16 cellular contexts compared by ENCODE assay signal in genomic region chr18:80070825-80071224, GRCh38. TPM values are rescaled to one million over a fixed set of nuclear protein-coding genes. Genes with fewer than 3 reads are reported as not detected.
A peak's percentile ranks its signal among the peaks of the same experiment; 100 is the strongest.
DNase-seq lines count a peak whose midpoint lies in the region; ATAC-seq and TF ChIP-seq lines count a peak whose summit lies in the region.
"Had no signal": no experiment of that assay in that cellular context is flagged by ENCODE, and none has a peak within 500 bp of the region (broad histone marks: within the 10 kb centered on the region; RNA-seq: fewer than 3 reads in every experiment).

No MANE protein-coding gene starts in this region.

- POLR2A ChIA-PET in T-cell (lab: Charles Lee): no interaction called here

- CTCF ChIA-PET in T-cell (lab: Charles Lee): interaction anchor here in 1 of 2 donors (0.8 kb wide), 1 partner anchor 40 kb away, joined by 3 read pairs; no protein-coding TSS in a partner anchor

- H3K9ac ChIP-seq in H9 (ENCODE audit: extremely low read depth, insufficient read length, low read length): no peak overlapping the region
- H3K9ac ChIP-seq in mesendoderm (ENCODE audit: low read length): no peak overlapping the region
- H3K9ac ChIP-seq: BLaER1, GM23248 had no signal

- H2AK5ac ChIP-seq in H9 (ENCODE audit: insufficient read length, low read length) (no peak overlapping the region), mesendoderm (ENCODE audit: low read length) (no peak overlapping the region)

- no peak for ATAC-seq in upper lobe of right lung
- ATAC-seq in T-cell (replicated peaks in 1 of 4): no peak
- ATAC-seq: CD8-positive, alpha-beta T cell had no signal

- no peaks in the 10 kb centered on the region for H3K9me3 ChIP-seq in H9 (ENCODE audit: control insufficient read depth, low read depth, low read length)
- H3K9me3 ChIP-seq in upper lobe of right lung: no peaks in the 10 kb centered on the region
- H3K9me3 ChIP-seq: BLaER1 had no signal

- H4K8ac ChIP-seq in H9 (replicated peaks; ENCODE audit: insufficient read length, low read depth, low read length) (no peak overlapping the region), mesendoderm (ENCODE audit: low read depth, low read length) (no peak overlapping the region)

- DNase-seq in ELR (ENCODE audit: low read depth) (peak; percentile 8), H9 (no peak), SK-MEL-5 (ENCODE audit: low read depth, low spot score) (peak; percentile 2), mesendoderm (peak; percentile 15), upper lobe of right lung (no peak), T-cell (no peak), GM10266 (ENCODE audit: extremely low spot score) (no peak)
- DNase-seq: 8988T; Calu3; CD8-positive, alpha-beta T cell; DMS79 treated with DMSO at 0.1 percent for 48 hours; GM23248 had no signal

- no peak overlapping the region for H2BK15ac ChIP-seq in H9 (ENCODE audit: low read depth, low read length)
- H2BK15ac ChIP-seq in mesendoderm (replicated peaks; ENCODE audit: low read depth): no peak overlapping the region

- H2AFZ ChIP-seq in H9 (ENCODE audit: low read length): no peak overlapping the region
- H2AFZ ChIP-seq: GM23248 had no signal

- no peak overlapping the region for H3K4me3 ChIP-seq in mesendoderm (ENCODE audit: low read length)
- no peak overlapping the region for H3K4me3 ChIP-seq in upper lobe of right lung
- H3K4me3 ChIP-seq: BLaER1, GM23248, HAP-1 had no signal

- peaks cover 7 to 14% (median 8%) of the 10 kb centered on the region in 3 experiments; a peak in 6 of 7 replicates for H3K36me3 Mint-ChIP-seq in H9 (ENCODE audit: insufficient read depth in 1 of 3, low read depth in 3 of 3)
- no peaks in the 10 kb centered on the region for H3K36me3 Mint-ChIP-seq in T-cell
- H3K36me3 Mint-ChIP-seq: CD14-positive monocyte; CD8-positive, alpha-beta T cell had no signal

- no peaks in the 10 kb centered on the region for H3K79me1 ChIP-seq in H9 (ENCODE audit: insufficient read depth, low read depth, low read length, poor library complexity, severe bottlenecking)
- H3K79me1 ChIP-seq in mesendoderm (ENCODE audit: low read length): no peaks in the 10 kb centered on the region

- H3K36me3 ChIP-seq in mesendoderm (ENCODE audit: control insufficient read depth, insufficient read depth, low read length) (no peaks in the 10 kb centered on the region), upper lobe of right lung (no peaks in the 10 kb centered on the region)

- no peaks in the 10 kb centered on the region for H3K23me2 ChIP-seq in H9 (ENCODE audit: insufficient read length, low read depth, low read length, poor library complexity, severe bottlenecking)

- H2BK20ac ChIP-seq in H9 (ENCODE audit: low read depth, low read length, poor library complexity, severe bottlenecking): no peak overlapping the region

- TF ChIP-seq CTCF in H9 (conservative IDR thresholded peaks at IDR 0.05) (peak; percentile 23; the same call in 1 of the 3 replicates), upper lobe of right lung (IDR thresholded peaks at IDR 0.05) (no peak), GM10266 (IDR thresholded peaks at IDR 0.05; ENCODE audit: control insufficient read depth, insufficient read depth, low read depth, missing control alignments) (no peak)

- H3K18ac ChIP-seq in H9 (ENCODE audit: insufficient read length, low read depth, low read length): no peak overlapping the region
- no peak overlapping the region for H3K18ac ChIP-seq in mesendoderm (ENCODE audit: low read length)

- H2BK5ac ChIP-seq in H9 (ENCODE audit: insufficient read length, low read length) (no peak overlapping the region), mesendoderm (ENCODE audit: low read length) (no peak overlapping the region)

- WGBS in H9 (ENCODE audit: extremely low coverage, insufficient read length, low lambda C conversion rate): no CpG with 5 or more reads among the region's 4 CpGs
- WGBS in mesendoderm (ENCODE audit: extremely low coverage, insufficient coverage, low lambda C conversion rate): no CpG with 5 or more reads among the region's 4 CpGs

- in situ Hi-C loops in SK-MEL-5 (cut with HindIII; ENCODE audit: low pct_unique_long_range_greater_than_20kb, low sequenced_read_pairs): no loop called here

- H3K56ac ChIP-seq in H9 (ENCODE audit: insufficient read length, low read depth, low read length): no peak overlapping the region
- no peak overlapping the region for H3K56ac ChIP-seq in mesendoderm (ENCODE audit: low read length)

- H3K14ac ChIP-seq in H9 (ENCODE audit: insufficient read depth, low read length): no peak overlapping the region

- no peaks in the 10 kb centered on the region for H3K79me2 ChIP-seq in H9 (ENCODE audit: insufficient read depth, low read length)
- H3K79me2 ChIP-seq in mesendoderm (ENCODE audit: control insufficient read depth, insufficient read depth, low read length): no peaks in the 10 kb centered on the region

- no peaks in the 10 kb centered on the region for H3K27me3 Mint-ChIP-seq in H9 (ENCODE audit: low read depth)
- H3K27me3 Mint-ChIP-seq in T-cell: peaks cover 0 to 3% of the 10 kb centered on the region in 2 donors

- H3K27ac Mint-ChIP-seq in H9: no peak overlapping the region
- H3K27ac Mint-ChIP-seq in T-cell: no peak overlapping the region
- H3K27ac Mint-ChIP-seq: CD14-positive monocyte; CD8-positive, alpha-beta T cell had no signal

- no peak overlapping the region for H2BK12ac ChIP-seq in H9 (ENCODE audit: insufficient read length, low read depth, low read length)

- intact Hi-C loops in upper lobe of right lung (cut with DNase I): no loop called here

- H3K4me2 ChIP-seq in H9 (ENCODE audit: insufficient read depth, insufficient read length, low read length) (no peak overlapping the region), mesendoderm (ENCODE audit: low read length) (no peak overlapping the region)
- H3K4me2 ChIP-seq: BLaER1 had no signal

- H4K20me1 ChIP-seq in H9 (ENCODE audit: control insufficient read depth, insufficient read depth, insufficient read length): no peaks in the 10 kb centered on the region
- H4K20me1 ChIP-seq: BLaER1 had no signal

- H3K9me3 Mint-ChIP-seq in H9 (peaks cover 12 to 13% of the 10 kb centered on the region in 2 experiments), T-cell (no peaks in the 10 kb centered on the region)
- H3K9me3 Mint-ChIP-seq: CD8-positive, alpha-beta T cell had no signal

- H3K27ac ChIP-seq in H9 (ENCODE audit: insufficient read length, low read depth, low read length): no peak overlapping the region
- H3K27ac ChIP-seq in mesendoderm (ENCODE audit: low read depth, low read length): no peak overlapping the region
- H3K27ac ChIP-seq in upper lobe of right lung: no peak overlapping the region
- H3K27ac ChIP-seq: BLaER1, GM23248, HL-60 had no signal

- no peaks in the 10 kb centered on the region for H3K27me3 ChIP-seq in H9 (ENCODE audit: insufficient read depth, low read length)
- H3K27me3 ChIP-seq in mesendoderm (ENCODE audit: insufficient read depth, low read length, poor library complexity): no peaks in the 10 kb centered on the region
- no peaks in the 10 kb centered on the region for H3K27me3 ChIP-seq in upper lobe of right lung
- H3K27me3 ChIP-seq: BLaER1 had no signal

- H3T11ph ChIP-seq in H9 (ENCODE audit: low read length): no peak overlapping the region

- H3K23ac ChIP-seq in H9 (ENCODE audit: insufficient read length, low read depth, low read length) (no peak overlapping the region), mesendoderm (ENCODE audit: low read length) (no peak overlapping the region)

- H3K4me1 ChIP-seq in H9 (ENCODE audit: insufficient read depth, low read length) (peaks cover 2% of the 10 kb centered on the region; the same call in 1 of the 2 replicates), mesendoderm (ENCODE audit: control insufficient read depth, low read depth, low read length) (no peaks in the 10 kb centered on the region), upper lobe of right lung (no peaks in the 10 kb centered on the region)
- H3K4me1 ChIP-seq: BLaER1 had no signal

- H3K4me3 Mint-ChIP-seq in H9: no peak overlapping the region
- no peak overlapping the region for H3K4me3 Mint-ChIP-seq in T-cell
- H3K4me3 Mint-ChIP-seq: CD14-positive monocyte; CD8-positive, alpha-beta T cell had no signal

- H4K5ac ChIP-seq in H9 (ENCODE audit: insufficient read length, low read depth, low read length): no peak overlapping the region
- H4K5ac ChIP-seq in mesendoderm (ENCODE audit: low read length): no peak overlapping the region

- H3K4ac ChIP-seq in H9 (ENCODE audit: low read depth, low read length): no peak overlapping the region
- no peak overlapping the region for H3K4ac ChIP-seq in mesendoderm (ENCODE audit: low read depth, low read length)

- no peak overlapping the region for H4K91ac ChIP-seq in H9 (ENCODE audit: insufficient read length, low read depth, low read length)

- H3K4me1 Mint-ChIP-seq in H9: peaks cover 16 to 19% of the 10 kb centered on the region in 2 experiments
- H3K4me1 Mint-ChIP-seq in T-cell: no peaks in the 10 kb centered on the region
- H3K4me1 Mint-ChIP-seq: CD14-positive monocyte had no signal

- H2BK120ac ChIP-seq in H9 (ENCODE audit: low read depth, low read length, poor library complexity, severe bottlenecking): no peak overlapping the region
- H2BK120ac ChIP-seq in mesendoderm (ENCODE audit: low read depth, low read length): no peak overlapping the region

RNA-seq across cellular contexts. Expression of gene RBFA, which starts 36.6 kb away (rescaled TPM):
- total RNA-seq in H9 (2021) (39.4 and 42.5 TPM in 2 replicates), upper lobe of right lung (18.0 TPM), T-cell (10 to 100 TPM; 17.9 to 27.4 (median 20.9) TPM)
- 33.2 and 33.7 TPM in 2 replicates for total RNA-seq in SK-MEL-5 (2014; rRNA removed; shearing (Covaris generic))
- polyA plus RNA-seq in SK-MEL-5 (2015; cell fraction: cytosol; rRNA removed): 38.8 and 40.7 TPM in 2 replicates
- 52.9 and 63.4 TPM in 2 replicates for polyA plus RNA-seq in SK-MEL-5 (2015; cell fraction: nucleus; rRNA removed)
- polyA plus RNA-seq in mesendoderm (2013, experiment 1 of 2): 23.9 TPM
- polyA plus RNA-seq in mesendoderm (2013, experiment 2 of 2): 25.4 TPM

RNA-seq across cellular contexts. Expression of gene ADNP2, which starts 38.2 kb away (rescaled TPM):
- total RNA-seq in H9 (2021) (53.5 and 56.5 TPM in 2 replicates), upper lobe of right lung (14.2 TPM), T-cell (10 to 100 TPM; 17.0 to 36.3 (median 18.1) TPM)
- total RNA-seq in SK-MEL-5 (2014; rRNA removed; shearing (Covaris generic)): 13.3 and 14.3 TPM in 2 replicates
- 14.0 and 21.1 TPM in 2 replicates for polyA plus RNA-seq in SK-MEL-5 (2015; cell fraction: cytosol; rRNA removed)
- polyA plus RNA-seq in SK-MEL-5 (2015; cell fraction: nucleus; rRNA removed): 13.0 and 15.2 TPM in 2 replicates
- 31.3 TPM for polyA plus RNA-seq in mesendoderm (2013, experiment 1 of 2)
- 30.6 TPM for polyA plus RNA-seq in mesendoderm (2013, experiment 2 of 2)

Comparison
In these comparisons a context has a peak if more than half of its experiments do, and no peak if none do; other contexts are left out.
1. DNase-seq: peak in ELR (single experiment), SK-MEL-5 (single experiment) and mesendoderm (single experiment); none in H9 (single experiment), upper lobe of right lung (single experiment), T-cell (0 of 34) and GM10266 (single experiment).